9 cellular contexts compared by ENCODE assay signal in the genomic region with DNA sequence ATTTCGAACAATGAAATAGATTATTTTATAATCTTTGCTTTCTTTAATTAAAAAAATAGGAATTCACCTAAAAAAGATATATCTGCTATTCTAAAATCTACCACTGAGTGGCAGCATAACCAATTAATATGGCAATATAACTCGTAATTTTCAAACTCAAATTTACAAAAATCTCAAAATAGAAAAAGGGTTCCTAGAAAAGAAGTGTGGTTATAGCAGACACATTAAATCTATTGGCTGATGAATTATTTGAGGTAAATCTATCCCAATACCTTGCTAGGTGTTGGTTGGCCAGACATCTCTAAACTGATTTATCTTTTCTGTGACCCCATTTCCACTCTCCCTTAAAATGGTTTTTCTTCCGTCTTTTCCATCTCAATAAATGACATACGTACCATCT. TPM values are rescaled to one million over a fixed set of nuclear protein-coding genes. Genes with fewer than 3 reads are reported as not detected.
DNase-seq lines count a peak whose midpoint lies in the region; ATAC-seq and TF ChIP-seq lines count a peak whose summit lies in the region.
"Had no signal": no experiment of that assay in that cellular context is flagged by ENCODE, and none has a peak within 500 bp of the region (broad histone marks: within the 10 kb centered on the region; RNA-seq: fewer than 3 reads in every experiment).

No MANE protein-coding gene starts in this region.

- no peak overlapping the region for H3K4me3 Mint-ChIP-seq in activated T-helper 1 cell treated with anti-CD3 and anti-CD28 coated beads, Interleukin-12 subunit alpha, Interleukin-12 subunit beta, Interleukin-2, Interleukin-4 antibody, amounts not matched to agents 30 ng/mL and 10 ng/mL and 1 ng/mL, durations not matched to agents 14 hours and 24 hours and 36 hours

- no peaks in the 10 kb centered on the region for H3K9me2 ChIP-seq in OCI-LY7 (ENCODE audit: insufficient read depth, low read length)

- CTCF ChIA-PET in OCI-LY7 (lab: Charles Lee; ENCODE audit: unreplicated experiment): interaction anchor here (1.0 kb wide), 1 partner anchor 82 kb away, joined by 3 read pairs; no protein-coding TSS in a partner anchor

- ATAC-seq in HG02798 (IDR thresholded peaks at IDR 0.05; ENCODE audit: poor library complexity, unreplicated experiment): no peak

- H3K27ac ChIP-seq in OCI-LY7 (ENCODE audit: low read depth, low read length, poor library complexity, severe bottlenecking): no peak overlapping the region
- no peak overlapping the region for H3K27ac ChIP-seq in smooth muscle cell (ENCODE audit: low read depth)
- H3K27ac ChIP-seq: BLaER1 had no signal

- H3K9me3 Mint-ChIP-seq in activated T-helper 1 cell treated with anti-CD3 and anti-CD28 coated beads, Interleukin-12 subunit alpha, Interleukin-12 subunit beta, Interleukin-2, Interleukin-4 antibody, amounts not matched to agents 30 ng/mL and 10 ng/mL and 1 ng/mL, durations not matched to agents 14 hours and 24 hours and 36 hours: no peaks in the 10 kb centered on the region

- H3K79me2 ChIP-seq in OCI-LY7 (ENCODE audit: insufficient read depth, low read depth, low read length): no peaks in the 10 kb centered on the region
- no peaks in the 10 kb centered on the region for H3K79me2 ChIP-seq in smooth muscle cell (ENCODE audit: low read depth)

- POLR2A ChIA-PET in OCI-LY7 (lab: Charles Lee): interaction anchor here (0.5 to 1.5 kb wide), 5 partner anchors 9 to 104 kb away, joined by 3 to 7 read pairs (median 3); no protein-coding TSS in a partner anchor

- no peaks in the 10 kb centered on the region for H4K20me1 ChIP-seq in OCI-LY7 (ENCODE audit: insufficient read depth, low read length)
- H4K20me1 ChIP-seq in smooth muscle cell (ENCODE audit: low read depth): no peaks in the 10 kb centered on the region
- H4K20me1 ChIP-seq: BLaER1 had no signal

- intact Hi-C loops in OCI-LY7 (cut with micrococcal nuclease; ENCODE audit: unreplicated experiment): loop anchor here (1.0 to 5.0 kb wide), 3 partner anchors 34 to 84 kb away; no protein-coding TSS in a partner anchor
- intact Hi-C loops in activated T-helper 1 cell treated with anti-CD3 and anti-CD28 coated beads, Interleukin-12 subunit alpha, Interleukin-12 subunit beta, Interleukin-2, Interleukin-4 antibody, amounts not matched to agents 30 ng/mL and 10 ng/mL and 1 ng/mL, durations not matched to agents 14 hours and 24 hours and 36 hours (cut with micrococcal nuclease): loop anchor here (1.0 kb wide), 3 partner anchors 41 to 84 kb away; a partner anchor contains a TSS

- no peaks in the 10 kb centered on the region for H3K36me3 Mint-ChIP-seq in activated T-helper 1 cell treated with anti-CD3 and anti-CD28 coated beads, Interleukin-12 subunit alpha, Interleukin-12 subunit beta, Interleukin-2, Interleukin-4 antibody, amounts not matched to agents 30 ng/mL and 10 ng/mL and 1 ng/mL, durations not matched to agents 14 hours and 24 hours and 36 hours (ENCODE audit: low read depth)

- H3K4me2 ChIP-seq in OCI-LY7 (ENCODE audit: low read length) (no peak overlapping the region), smooth muscle cell (no peak overlapping the region)
- H3K4me2 ChIP-seq: BLaER1 had no signal

- peaks cover 80% of the 10 kb centered on the region for H3K27me3 ChIP-seq in smooth muscle cell (ENCODE audit: low read depth)
- H3K27me3 ChIP-seq: BLaER1 had no signal

- H3K4me1 ChIP-seq in OCI-LY7 (ENCODE audit: insufficient read depth, low read length, poor library complexity, severe bottlenecking) (no peaks in the 10 kb centered on the region), smooth muscle cell (ENCODE audit: low read depth) (no peaks in the 10 kb centered on the region)
- H3K4me1 ChIP-seq: BLaER1 had no signal

- TF ChIP-seq CTCF in OCI-LY7 (conservative IDR thresholded peaks at IDR 0.05; ENCODE audit: low read length): peak; percentile 96
- TF ChIP-seq CTCF in smooth muscle cell (IDR thresholded peaks at IDR 0.05; ENCODE audit: borderline replicate concordance, insufficient read depth, poor library complexity, severe bottlenecking): peak; percentile 71

- H3K9me3 ChIP-seq in OCI-LY7 (ENCODE audit: low read length) (no peaks in the 10 kb centered on the region), smooth muscle cell (replicated peaks; ENCODE audit: low read depth) (no peaks in the 10 kb centered on the region)
- H3K9me3 ChIP-seq: BLaER1 had no signal

- no peaks in the 10 kb centered on the region for H3K36me3 ChIP-seq in OCI-LY7 (ENCODE audit: insufficient read depth, low read length)
- H3K36me3 ChIP-seq in smooth muscle cell (ENCODE audit: low read depth): no peaks in the 10 kb centered on the region
- H3K36me3 ChIP-seq: BLaER1 had no signal

- no TSS peak for BruUV-seq in OCI-LY7 (replicated peaks; lab: Mats Ljungman, UMichigan)

- peaks cover 22% of the 10 kb centered on the region for H3K27me3 Mint-ChIP-seq in activated T-helper 1 cell treated with anti-CD3 and anti-CD28 coated beads, Interleukin-12 subunit alpha, Interleukin-12 subunit beta, Interleukin-2, Interleukin-4 antibody, amounts not matched to agents 30 ng/mL and 10 ng/mL and 1 ng/mL, durations not matched to agents 14 hours and 24 hours and 36 hours (ENCODE audit: insufficient read depth)

- H3K4me3 ChIP-seq in OCI-LY7 (ENCODE audit: low read depth, low read length, poor library complexity, severe bottlenecking): no peak overlapping the region
- no peak overlapping the region for H3K4me3 ChIP-seq in smooth muscle cell
- H3K4me3 ChIP-seq: BLaER1 had no signal

- H2AFZ ChIP-seq in OCI-LY7 (ENCODE audit: low read length) (no peak overlapping the region), smooth muscle cell (ENCODE audit: low read depth) (no peak overlapping the region)

- H3K4me1 Mint-ChIP-seq in activated T-helper 1 cell treated with anti-CD3 and anti-CD28 coated beads, Interleukin-12 subunit alpha, Interleukin-12 subunit beta, Interleukin-2, Interleukin-4 antibody, amounts not matched to agents 30 ng/mL and 10 ng/mL and 1 ng/mL, durations not matched to agents 14 hours and 24 hours and 36 hours (ENCODE audit: low read depth): no peaks in the 10 kb centered on the region

- no peak overlapping the region for H3K27ac Mint-ChIP-seq in activated T-helper 1 cell treated with anti-CD3 and anti-CD28 coated beads, Interleukin-12 subunit alpha, Interleukin-12 subunit beta, Interleukin-2, Interleukin-4 antibody, amounts not matched to agents 30 ng/mL and 10 ng/mL and 1 ng/mL, durations not matched to agents 14 hours and 24 hours and 36 hours

- H3F3A ChIP-seq in smooth muscle cell (ENCODE audit: low read depth): no peaks in the 10 kb centered on the region

- DNase-seq in NCI-H1417 (lab: John Stamatoyannopoulos, UW) (peak in 2 of 3 experiments; percentile 5 to 10), NCI-H1417 treated with DMSO at 0.1 percent for 48 hours (lab: John Stamatoyannopoulos, UW) (no peak), OCI-LY7 (ENCODE audit: low spot score) (peak; percentile 41), fibroblast of peridontal ligament (ENCODE audit: extremely low read depth) (peak; percentile 62), smooth muscle cell (lab: John Stamatoyannopoulos, UW; ENCODE audit: unreplicated experiment) (no peak), occipital lobe (lab: John Stamatoyannopoulos, UW) (no peak)
- no peak for DNase-seq in activated T-helper 1 cell treated with anti-CD3 and anti-CD28 coated beads, Interleukin-12 subunit alpha, Interleukin-12 subunit beta, Interleukin-2, Interleukin-4 antibody, amounts not matched to agents 30 ng/mL and 10 ng/mL and 1 ng/mL, durations not matched to agents 14 hours and 24 hours and 36 hours (ENCODE audit: low spot score)

- H3K9ac ChIP-seq in smooth muscle cell (ENCODE audit: low read depth): no peak overlapping the region
- H3K9ac ChIP-seq: BLaER1 had no signal

- 22% methylated on average over 4 of the region's 4 CpGs for WGBS in smooth muscle cell (ENCODE audit: low lambda C conversion rate)

RNA-seq across cellular contexts. Expression of a gene that starts 30.2 kb away (rescaled TPM):
- 0.15 and 1.7 TPM in 2 replicates for total RNA-seq in OCI-LY7 (2014; rRNA removed; shearing (Covaris generic))
- total RNA-seq in OCI-LY7 (2022) (not detected in 2 replicates), smooth muscle cell (0.09 and 0.40 TPM in 2 replicates), occipital lobe (4.1 TPM)
- 0.11 and 0.25 TPM in 2 replicates for polyA plus RNA-seq in smooth muscle cell
- total RNA-seq in activated T-helper 1 cell treated with anti-CD3 and anti-CD28 coated beads, Interleukin-12 subunit alpha, Interleukin-12 subunit beta, Interleukin-2, Interleukin-4 antibody, amounts not matched to agents 30 ng/mL and 10 ng/mL and 1 ng/mL, durations not matched to agents 14 hours and 24 hours and 36 hours: 0.08 TPM in 1 of 2 replicates, not detected in the other

RNA-seq across cellular contexts. Expression of a gene that starts 40.6 kb away (rescaled TPM):
- total RNA-seq in OCI-LY7 (2014; rRNA removed; shearing (Covaris generic)): 19.3 and 19.7 TPM in 2 replicates
- total RNA-seq in OCI-LY7 (2022): 19.0 and 20.7 TPM in 2 replicates
- 9.4 and 9.8 TPM in 2 replicates for total RNA-seq in smooth muscle cell
- polyA plus RNA-seq in smooth muscle cell: 5.2 and 5.9 TPM in 2 replicates
- total RNA-seq in occipital lobe: 14.5 TPM
- total RNA-seq in activated T-helper 1 cell treated with anti-CD3 and anti-CD28 coated beads, Interleukin-12 subunit alpha, Interleukin-12 subunit beta, Interleukin-2, Interleukin-4 antibody, amounts not matched to agents 30 ng/mL and 10 ng/mL and 1 ng/mL, durations not matched to agents 14 hours and 24 hours and 36 hours: 10.6 and 12.2 TPM in 2 replicates

RNA-seq across cellular contexts. Expression of a gene that starts 52.4 kb away (rescaled TPM):
- 3.0 and 3.3 TPM in 2 replicates for total RNA-seq in OCI-LY7 (2014; rRNA removed; shearing (Covaris generic))
- total RNA-seq in OCI-LY7 (2022): 4.9 and 5.5 TPM in 2 replicates
- total RNA-seq in smooth muscle cell: 2.5 and 4.3 TPM in 2 replicates
- polyA plus RNA-seq in smooth muscle cell: 0.72 and 1.4 TPM in 2 replicates
- 11.9 TPM for total RNA-seq in occipital lobe
- total RNA-seq in activated T-helper 1 cell treated with anti-CD3 and anti-CD28 coated beads, Interleukin-12 subunit alpha, Interleukin-12 subunit beta, Interleukin-2, Interleukin-4 antibody, amounts not matched to agents 30 ng/mL and 10 ng/mL and 1 ng/mL, durations not matched to agents 14 hours and 24 hours and 36 hours: 2.5 and 3.5 TPM in 2 replicates

Comparison
In these comparisons a context has a peak if more than half of its experiments do, and no peak if none do; other contexts are left out.
1. DNase-seq: peak in NCI-H1417 (2 of 3), OCI-LY7 (single experiment) and fibroblast of peridontal ligament (single experiment); none in NCI-H1417 treated with DMSO at 0.1 percent for 48 hours (single experiment), smooth muscle cell (single experiment), occipital lobe (single experiment) and activated T-helper 1 cell treated with anti-CD3 and anti-CD28 coated beads, Interleukin-12 subunit alpha, Interleukin-12 subunit beta, Interleukin-2, Interleukin-4 antibody, amounts not matched to agents 30 ng/mL and 10 ng/mL and 1 ng/mL, durations not matched to agents 14 hours and 24 hours and 36 hours (single experiment).